ENCODE assay signal across 26 cellular contexts in the genomic region with DNA sequence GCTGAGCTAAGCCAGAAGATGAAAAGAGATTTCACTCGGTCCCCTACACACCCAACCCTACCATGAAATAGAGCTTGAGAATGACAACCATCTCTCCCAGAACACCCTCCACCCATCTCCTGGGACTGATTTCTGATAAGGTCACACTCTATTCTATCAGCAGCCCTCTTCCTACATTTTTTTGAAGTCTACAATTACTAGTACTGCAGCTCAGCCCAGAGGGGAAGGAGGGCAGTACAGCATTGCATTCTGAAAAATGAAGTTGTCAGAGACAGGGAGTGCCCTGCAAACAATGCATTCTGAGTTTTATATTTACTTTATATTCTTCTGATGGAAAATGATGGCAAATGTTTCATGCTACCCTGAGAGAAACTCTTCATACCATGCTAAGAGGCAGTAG.
DNase-seq lines count a peak whose midpoint lies in the region; ATAC-seq, FAIRE-seq and TF ChIP-seq lines count a peak whose summit lies in the region.
"Had no signal": no experiment of that assay in that cellular context is flagged by ENCODE, and none has a peak within 500 bp of the region (broad histone marks: within the 10 kb centered on the region; RNA-seq: fewer than 3 reads in every experiment).

No MANE protein-coding gene starts in this region.

- ATAC-seq in HepG2 = no peak
- ATAC-seq in GM21381 (IDR thresholded peaks at IDR 0.05; ENCODE audit: unreplicated experiment) = no peak
- ATAC-seq in HG03565 (IDR thresholded peaks at IDR 0.05; ENCODE audit: unreplicated experiment) = no peak
- ATAC-seq in activated T-helper 17 cell treated with anti-CD3 and anti-CD28 coated beads, Interleukin-2, amount 50 U/mL, for 72 hours (replicated peaks) = no peak
- ATAC-seq: gastroesophageal sphincter; right cardiac atrium; stimulated activated naive CD8-positive, alpha-beta T cell treated with anti-CD3 and anti-CD28 coated beads, Interleukin-15, amount 100 ng/mL, for 72 hours had no signal

- H4K20me1 ChIP-seq in OCI-LY7 (ENCODE audit: insufficient read depth, low read length) (no peaks in the 10 kb centered on the region), HepG2 (ENCODE audit: insufficient read depth, low read length) (no peaks in the 10 kb centered on the region)
- H4K20me1 ChIP-seq: BLaER1 had no signal

- no peak for TF ChIP-seq EP300 in HepG2 (IDR thresholded peaks at IDR 0.05; ENCODE audit: low read depth in 2 of 2, low read length in 2 of 2)
- no peak for TF ChIP-seq EP300 in HepG2 (CRISPR knock-in tag; IDR thresholded peaks at IDR 0.05; ENCODE audit: borderline replicate concordance)

- peaks cover 2% of the 10 kb centered on the region for H3K4me1 Mint-ChIP-seq in endodermal cell
- no peaks in the 10 kb centered on the region for H3K4me1 Mint-ChIP-seq in activated T-helper 17 cell treated with anti-CD3 and anti-CD28 coated beads, Interleukin-2, amount 50 U/mL, for 72 hours
- H3K4me1 Mint-ChIP-seq: central memory CD8-positive, alpha-beta T cell; stimulated activated naive CD8-positive, alpha-beta T cell treated with anti-CD3 and anti-CD28 coated beads, Interleukin-15, amount 100 ng/mL, for 72 hours had no signal

- no peak overlapping the region for H3K4me3 Mint-ChIP-seq in endodermal cell
- no peak overlapping the region for H3K4me3 Mint-ChIP-seq in activated T-helper 17 cell treated with anti-CD3 and anti-CD28 coated beads, Interleukin-2, amount 50 U/mL, for 72 hours
- H3K4me3 Mint-ChIP-seq: central memory CD8-positive, alpha-beta T cell; stimulated activated naive CD8-positive, alpha-beta T cell treated with anti-CD3 and anti-CD28 coated beads, Interleukin-15, amount 100 ng/mL, for 72 hours had no signal

- no peak overlapping the region for H2AFZ ChIP-seq in OCI-LY7 (ENCODE audit: low read length)
- no peak overlapping the region for H2AFZ ChIP-seq in HepG2 (ENCODE audit: low read length)

- H3K36me3 Mint-ChIP-seq in endodermal cell (ENCODE audit: low read depth) = no peaks in the 10 kb centered on the region
- H3K36me3 Mint-ChIP-seq in activated T-helper 17 cell treated with anti-CD3 and anti-CD28 coated beads, Interleukin-2, amount 50 U/mL, for 72 hours (ENCODE audit: low read depth) = no peaks in the 10 kb centered on the region

- H3K27me3 Mint-ChIP-seq in endodermal cell (ENCODE audit: insufficient read depth) = peaks cover 1% of the 10 kb centered on the region
- H3K27me3 Mint-ChIP-seq in activated T-helper 17 cell treated with anti-CD3 and anti-CD28 coated beads, Interleukin-2, amount 50 U/mL, for 72 hours = peaks cover 11% of the 10 kb centered on the region
- H3K27me3 Mint-ChIP-seq: central memory CD8-positive, alpha-beta T cell; stimulated activated naive CD8-positive, alpha-beta T cell treated with anti-CD3 and anti-CD28 coated beads, Interleukin-15, amount 100 ng/mL, for 72 hours had no signal

- POLR2A ChIA-PET in A673 (lab: Charles Lee; ENCODE audit: low non-redundant PET) = no interaction called here
- POLR2A ChIA-PET in OCI-LY7 (lab: Charles Lee) = no interaction called here
- POLR2A ChIA-PET in HepG2 (lab: Yijun Ruan, JAX) = no interaction called here

- TF ChIP-seq CTCF in A673 (conservative IDR thresholded peaks at IDR 0.05; ENCODE audit: low read depth, low read length) = peak; percentile 54
- TF ChIP-seq CTCF in OCI-LY7 (conservative IDR thresholded peaks at IDR 0.05; ENCODE audit: low read length) = 0 out of 2 replicates have a peak, but pooled peaks have one; percentile 15
- TF ChIP-seq CTCF in endodermal cell (conservative IDR thresholded peaks at IDR 0.05) = peak; percentile 75
- 0 out of 2 replicates have a peak, but pooled peaks have one; percentile 3 for TF ChIP-seq CTCF in HepG2 (CRISPR knock-in tag; IDR thresholded peaks at IDR 0.05)

- FAIRE-seq in HepG2 (lab: Jason Lieb, UNC) = no peak
- FAIRE-seq: A204.1 had no signal

- H3K9ac ChIP-seq in endodermal cell (ENCODE audit: extremely low read depth, low read length, poor library complexity, severe bottlenecking) (no peak overlapping the region), HepG2 (ENCODE audit: insufficient read depth, low read depth, low read length) (no peak overlapping the region)
- H3K9ac ChIP-seq: BLaER1, KMS-11 had no signal

- H3K27ac ChIP-seq in A673 (ENCODE audit: low read depth, low read length, poor library complexity, severe bottlenecking) (no peak overlapping the region), OCI-LY7 (ENCODE audit: low read depth, low read length, poor library complexity, severe bottlenecking) (no peak overlapping the region), endodermal cell (ENCODE audit: low read depth, low read length) (no peak overlapping the region), HepG2 (ENCODE audit: extremely low read length, insufficient read depth, low read length) (no peak overlapping the region)
- H3K27ac ChIP-seq: BLaER1, epithelial cell of prostate, gastroesophageal sphincter, KMS-11, tibial artery had no signal

- H3K4me1 ChIP-seq in A673 (ENCODE audit: insufficient read depth, low read length, poor library complexity, severe bottlenecking) (peaks cover 13% of the 10 kb centered on the region), OCI-LY7 (ENCODE audit: insufficient read depth, low read length, poor library complexity, severe bottlenecking) (no peaks in the 10 kb centered on the region), endodermal cell (ENCODE audit: control insufficient read depth, insufficient read depth, low read length) (no peaks in the 10 kb centered on the region), HepG2 (ENCODE audit: insufficient read depth, low read length) (no peaks in the 10 kb centered on the region)
- H3K4me1 ChIP-seq: BLaER1, gastroesophageal sphincter, tibial artery had no signal

- no peak overlapping the region for H3K27ac Mint-ChIP-seq in endodermal cell
- H3K27ac Mint-ChIP-seq in activated T-helper 17 cell treated with anti-CD3 and anti-CD28 coated beads, Interleukin-2, amount 50 U/mL, for 72 hours = no peak overlapping the region
- H3K27ac Mint-ChIP-seq: stimulated activated naive CD8-positive, alpha-beta T cell treated with anti-CD3 and anti-CD28 coated beads, Interleukin-15, amount 100 ng/mL, for 72 hours had no signal

- CTCF ChIA-PET in A673 (lab: Charles Lee) = no interaction called here
- CTCF ChIA-PET in OCI-LY7 (lab: Charles Lee; ENCODE audit: unreplicated experiment) = no interaction called here
- CTCF ChIA-PET in HepG2 (lab: Yijun Ruan, JAX; ENCODE audit: low intra/inter-chr PET ratio, low total read pairs) = no interaction called here

- H3K27me3 ChIP-seq in A673 (replicated peaks; ENCODE audit: insufficient read depth, low read depth, low read length, poor library complexity) = no peaks in the 10 kb centered on the region
- H3K27me3 ChIP-seq in endodermal cell (ENCODE audit: control insufficient read depth, insufficient read depth, low read length, poor library complexity, severe bottlenecking) = no peaks in the 10 kb centered on the region
- H3K27me3 ChIP-seq in HepG2 (ENCODE audit: control insufficient read depth in 1 of 2, insufficient read depth in 2 of 2, low read length in 2 of 2) = no peaks in the 10 kb centered on the region
- H3K27me3 ChIP-seq: BLaER1, gastroesophageal sphincter, tibial artery had no signal

- H3K4me2 ChIP-seq in OCI-LY7 (ENCODE audit: low read length) (no peak overlapping the region), HepG2 (ENCODE audit: low read depth, low read length) (no peak overlapping the region)
- H3K4me2 ChIP-seq: BLaER1, KMS-11 had no signal

- H3K9me2 ChIP-seq in OCI-LY7 (ENCODE audit: insufficient read depth, low read length) = no peaks in the 10 kb centered on the region

- H3K79me2 ChIP-seq in OCI-LY7 (ENCODE audit: insufficient read depth, low read depth, low read length) = no peaks in the 10 kb centered on the region
- H3K79me2 ChIP-seq in HepG2 (ENCODE audit: insufficient read depth, low read length) = no peaks in the 10 kb centered on the region

- in situ Hi-C loops in HepG2 (cut with HindIII; ENCODE audit: extremely low pct_ligation_motif_present, low pct_unique_long_range_greater_than_20kb) = no loop called here

- WGBS in endodermal cell (ENCODE audit: insufficient coverage in 1 of 2, insufficient read length in 1 of 2), 2 experiments = 57 to 90% methylated on average over 1 of the region's 1 CpG
- WGBS in HepG2 (ENCODE audit: low lambda C conversion rate) = 41% methylated on average over 1 of the region's 1 CpG

- BruUV-seq in A673 (replicated peaks; lab: Mats Ljungman, UMichigan) (no TSS peak), OCI-LY7 (replicated peaks; lab: Mats Ljungman, UMichigan) (no TSS peak), HepG2 (replicated peaks; lab: Mats Ljungman, UMichigan) (no TSS peak)

- H3K9me3 ChIP-seq in A673 (ENCODE audit: low read depth, low read length, poor library complexity, severe bottlenecking) (no peaks in the 10 kb centered on the region), OCI-LY7 (ENCODE audit: low read length) (no peaks in the 10 kb centered on the region), endodermal cell (ENCODE audit: control insufficient read depth, low read length) (peaks cover 2% of the 10 kb centered on the region), HepG2 (ENCODE audit: low read length) (no peaks in the 10 kb centered on the region)
- H3K9me3 ChIP-seq: BLaER1, gastroesophageal sphincter had no signal

- DNase-seq in A673 (ENCODE audit: low spot score) (peak; percentile 28), OCI-LY7 (ENCODE audit: low spot score) (no peak), endodermal cell (no peak), HepG2 (ENCODE audit: low spot score) (no peak), HPDE6-E6E7 (ENCODE audit: extremely low spot score) (no peak)
- DNase-seq: activated naive CD4-positive, alpha-beta T cell treated with Interleukin-2 at 50 U/mL for 16 hours; activated T-cell treated with anti-CD3 and anti-CD28 coated beads, Interleukin-2, amount 50 U/mL, for 1 hour; amniotic stem cell; COR-L47; HCEC 1CT; NCI-H1092; NCI-H187 treated with DMSO at 0.1 percent for 48 hours; NCI-H748 treated with DMSO at 0.1 percent for 48 hours; right cardiac atrium; Right ventricle myocardium superior; stimulated activated naive CD8-positive, alpha-beta T cell treated with anti-CD3 and anti-CD28 coated beads, Interleukin-15, amount 100 ng/mL, for 72 hours; tibial artery had no signal

- TF ChIP-seq POLR2A in HepG2 (IDR thresholded peaks at IDR 0.05; ENCODE audit: insufficient read depth in 1 of 2, low read depth in 2 of 2, low read length in 2 of 2) = no peak

- H3K4me3 ChIP-seq in A673 (ENCODE audit: low read depth, low read length, poor library complexity, severe bottlenecking) = no peak overlapping the region
- no peak overlapping the region for H3K4me3 ChIP-seq in OCI-LY7 (ENCODE audit: low read depth, low read length, poor library complexity, severe bottlenecking)
- H3K4me3 ChIP-seq in endodermal cell (ENCODE audit: low read length) = no peak overlapping the region
- no peak overlapping the region for H3K4me3 ChIP-seq in HepG2 (replicated peaks in 1 of 3; ENCODE audit: insufficient read depth in 1 of 3, low read depth in 2 of 3, low read length in 3 of 3)
- H3K4me3 ChIP-seq: BLaER1, gastroesophageal sphincter, tibial artery had no signal

- H3K36me3 ChIP-seq in A673 (ENCODE audit: insufficient read depth, low read length, poor library complexity, severe bottlenecking) (no peaks in the 10 kb centered on the region), OCI-LY7 (ENCODE audit: insufficient read depth, low read length) (no peaks in the 10 kb centered on the region), endodermal cell (ENCODE audit: control insufficient read depth, insufficient read depth, low read length) (no peaks in the 10 kb centered on the region), HepG2 (replicated peaks in 1 of 2; ENCODE audit: control insufficient read depth in 1 of 2, insufficient read depth in 2 of 2, low read length in 2 of 2) (no peaks in the 10 kb centered on the region)
- H3K36me3 ChIP-seq: BLaER1, gastroesophageal sphincter, tibial artery had no signal

- H3K9me3 Mint-ChIP-seq in endodermal cell = peaks cover 6% of the 10 kb centered on the region
- H3K9me3 Mint-ChIP-seq in activated T-helper 17 cell treated with anti-CD3 and anti-CD28 coated beads, Interleukin-2, amount 50 U/mL, for 72 hours = no peaks in the 10 kb centered on the region
- H3K9me3 Mint-ChIP-seq: central memory CD8-positive, alpha-beta T cell had no signal

- intact Hi-C loops in A673 (cut with micrococcal nuclease; ENCODE audit: unreplicated experiment) = no loop called here
- intact Hi-C loops in OCI-LY7 (cut with micrococcal nuclease; ENCODE audit: unreplicated experiment) = no loop called here
- intact Hi-C loops in HepG2 (cut with micrococcal nuclease; ENCODE audit: unreplicated experiment) = no loop called here

- TF ChIP-seq RAD21 in HepG2 (CRISPR knock-in tag; IDR thresholded peaks at IDR 0.05) = no peak

Comparison
In these comparisons a context has a peak if more than half of its experiments do, and no peak if none do; other contexts are left out.
1. CTCF ChIP-seq: peak in every context shown above with its lines; median percentile 75 in endodermal cell; 54 in A673; 15 in OCI-LY7; 3 in HepG2.